ENCODE assay signal across 14 cellular contexts in genomic region chr2:238235856-238236255, GRCh38. TPM values are rescaled to one million over a fixed set of nuclear protein-coding genes. Genes with fewer than 3 reads are reported as not detected.
A peak's percentile ranks its signal among the peaks of the same experiment; 100 is the strongest.
DNase-seq lines count a peak whose midpoint lies in the region; ATAC-seq lines count a peak whose summit lies in the region.
"Had no signal": no experiment of that assay in that cellular context is flagged by ENCODE, and none has a peak within 500 bp of the region (broad histone marks: within the 10 kb centered on the region; RNA-seq: fewer than 3 reads in every experiment).

No MANE protein-coding gene starts in this region.

- no peaks in the 10 kb centered on the region for H3K9me3 Mint-ChIP-seq in T-cell
- peaks cover 0 to 2% (median 0%) of the 10 kb centered on the region in 9 donors for H3K9me3 Mint-ChIP-seq in naive thymus-derived CD8-positive, alpha-beta T cell
- H3K9me3 Mint-ChIP-seq: HFFc6 had no signal

- H3K4me1 Mint-ChIP-seq in T-cell = peaks cover 18 to 30% (median 26%) of the 10 kb centered on the region in 3 donors
- peaks cover 18 to 31% (median 29%) of the 10 kb centered on the region in 4 donors for H3K4me1 Mint-ChIP-seq in naive thymus-derived CD8-positive, alpha-beta T cell

- no peaks in the 10 kb centered on the region for H3K36me3 Mint-ChIP-seq in T-cell
- H3K36me3 Mint-ChIP-seq in naive thymus-derived CD8-positive, alpha-beta T cell = no peaks in the 10 kb centered on the region

- H3K27me3 Mint-ChIP-seq in T-cell = peaks cover 12 to 24% of the 10 kb centered on the region in 2 donors
- peaks cover 11 to 36% (median 18%) of the 10 kb centered on the region in 5 donors for H3K27me3 Mint-ChIP-seq in naive thymus-derived CD8-positive, alpha-beta T cell

- ATAC-seq in T-cell (replicated peaks in 1 of 4) (no peak), sciatic nerve (no peak), HG02840 (IDR thresholded peaks at IDR 0.05; ENCODE audit: low FRiP score, unreplicated experiment) (no peak), HG02981 (IDR thresholded peaks at IDR 0.05; ENCODE audit: unreplicated experiment) (no peak)
- no peak for ATAC-seq in naive thymus-derived CD8-positive, alpha-beta T cell

- CTCF ChIA-PET in T-cell (lab: Charles Lee) = no interaction called here

- intact Hi-C loops in sciatic nerve (cut with DNase I) = no loop called here

- peak; percentile 39 for DNase-seq in activated effector memory CD4-positive, alpha-beta T cell treated with anti-CD3 and anti-CD28 coated beads, Interleukin-2, amount 50 U/mL, for 16 hours
- no peak for DNase-seq in activated effector memory CD4-positive, alpha-beta T cell treated with Interleukin-2 at 50 U/mL for 16 hours
- DNase-seq in T-cell = no peak
- DNase-seq in naive thymus-derived CD8-positive, alpha-beta T cell = no peak
- peak; percentile 33 for DNase-seq in sciatic nerve (ENCODE audit: low spot score)
- DNase-seq in retina = no peak
- DNase-seq: NCI-H1105 treated with DMSO at 0.1 percent for 48 hours, NCI-H1694 treated with DMSO at 0.1 percent for 48 hours, NCI-H446, OCI-M1, SIG-M5 had no signal

- H3K4me3 Mint-ChIP-seq in T-cell = peak overlapping the region in 2 of 3 donors; percentile 3 to 67
- peak overlapping the region in 7 of 10 donors; percentile 5 to 78 (median 70) for H3K4me3 Mint-ChIP-seq in naive thymus-derived CD8-positive, alpha-beta T cell
- H3K4me3 Mint-ChIP-seq: HFFc6 had no signal

- POLR2A ChIA-PET in T-cell (lab: Charles Lee) = no interaction called here
- POLR2A ChIA-PET in naive thymus-derived CD8-positive, alpha-beta T cell (lab: Charles Lee) = no interaction called here

- H3K27ac Mint-ChIP-seq in T-cell = no peak overlapping the region
- H3K27ac Mint-ChIP-seq in naive thymus-derived CD8-positive, alpha-beta T cell = no peak overlapping the region
- H3K27ac Mint-ChIP-seq: HFFc6 had no signal

RNA-seq across cellular contexts. Expression of gene HES6, which starts 4.0 kb away (rescaled TPM):
- total RNA-seq in T-cell (1 to 10 TPM; 1.7 to 3.6 (median 2.7) TPM), sciatic nerve (6.1 TPM)
- total RNA-seq in naive thymus-derived CD8-positive, alpha-beta T cell = 1 to 10 TPM; 1.7 to 2.0 TPM
- 1 to 10 TPM in 1 of 3 donors, under 1 TPM in 1, not detected in 1; 0.33 to 2.0 TPM for polyA plus RNA-seq in naive thymus-derived CD8-positive, alpha-beta T cell

RNA-seq across cellular contexts. Expression of gene ILKAP, which starts 32.4 kb away (rescaled TPM):
- total RNA-seq in T-cell = 100 to 1,000 TPM in 2 of 5 donors, 10 to 100 TPM in 3; 72.8 to 120 (median 76.3) TPM
- total RNA-seq in naive thymus-derived CD8-positive, alpha-beta T cell = 100 to 1,000 TPM in 1 of 2 experiments, 10 to 100 TPM in 1; 83.5 to 100 TPM
- polyA plus RNA-seq in naive thymus-derived CD8-positive, alpha-beta T cell = 10 to 100 TPM; 39.1 to 42.1 (median 40.6) TPM
- total RNA-seq in sciatic nerve = 61.7 TPM

RNA-seq across cellular contexts. Expression of gene PER2, which starts 52.6 kb away (rescaled TPM):
- total RNA-seq in T-cell (10 to 100 TPM in 4 of 5 donors, 1 to 10 TPM in 1; 9.3 to 24.5 (median 13.0) TPM), sciatic nerve (24.7 TPM)
- total RNA-seq in naive thymus-derived CD8-positive, alpha-beta T cell = 10 to 100 TPM; 10.3 to 11.1 TPM
- polyA plus RNA-seq in naive thymus-derived CD8-positive, alpha-beta T cell = 1 to 10 TPM; 4.0 to 6.5 (median 4.7) TPM

Comparison
In these comparisons a context has a peak if more than half of its experiments do, and no peak if none do; other contexts are left out.
1. DNase-seq: peak in activated effector memory CD4-positive, alpha-beta T cell treated with anti-CD3 and anti-CD28 coated beads, Interleukin-2, amount 50 U/mL, for 16 hours (single experiment) and sciatic nerve (single experiment); none in activated effector memory CD4-positive, alpha-beta T cell treated with Interleukin-2 at 50 U/mL for 16 hours (single experiment), T-cell (0 of 34), naive thymus-derived CD8-positive, alpha-beta T cell (0 of 10) and retina (single experiment).